21 cellular contexts compared by ENCODE assay signal in genomic region chrX:100911731-100912130, GRCh38. TPM values are rescaled to one million over a fixed set of nuclear protein-coding genes. Genes with fewer than 3 reads are reported as not detected.
"Had no signal": no experiment of that assay in that cellular context is flagged by ENCODE, and none has a peak within 500 bp of the region (broad histone marks: within the 10 kb centered on the region; RNA-seq: fewer than 3 reads in every experiment).

No MANE protein-coding gene starts in this region.

- H3K4me1 Mint-ChIP-seq: activated CD4-positive, alpha-beta T cell treated with anti-CD3 and anti-CD28 coated beads for 36 hours; activated naive CD8-positive, alpha-beta T cell treated with anti-CD3 and anti-CD28 coated beads, Interleukin-2, amount 10 ng/mL, durations not matched to agents 7 days and 5 days; stimulated activated effector memory CD8-positive, alpha-beta T cell treated with anti-CD3 and anti-CD28 coated beads, Interleukin-12 subunit alpha, Interleukin-12 subunit beta, amount 100 ng/mL, for 72 hours had no signal

- H3K36me3 ChIP-seq: cardiac muscle cell, neutrophil, right atrium auricular region, thyroid gland, uterus, WERI-Rb-1 had no signal

- H3K4me3 ChIP-seq: cardiac muscle cell, hepatocyte, lung, mucosa of descending colon, right atrium auricular region, skin epidermis, thyroid gland, uterus had no signal

- H3K9me3 ChIP-seq: mucosa of descending colon, neutrophil, right atrium auricular region, thyroid gland, uterus had no signal

- H3K27ac Mint-ChIP-seq: activated CD4-positive, alpha-beta T cell treated with anti-CD3 and anti-CD28 coated beads for 36 hours; activated CD8-positive, alpha-beta T cell treated with anti-CD3 and anti-CD28 coated beads for 36 hours; activated naive CD8-positive, alpha-beta T cell treated with anti-CD3 and anti-CD28 coated beads, Interleukin-2, amount 10 ng/mL, durations not matched to agents 7 days and 5 days; activated T-cell treated with anti-CD3 and anti-CD28 coated beads, Interleukin-2, amount 50 U/mL, for 72 hours; naive thymus-derived CD8-positive, alpha-beta T cell; stimulated activated effector memory CD8-positive, alpha-beta T cell treated with anti-CD3 and anti-CD28 coated beads, Interleukin-12 subunit alpha, Interleukin-12 subunit beta, amount 100 ng/mL, for 72 hours had no signal

- H3K4me3 Mint-ChIP-seq: activated CD4-positive, alpha-beta T cell treated with anti-CD3 and anti-CD28 coated beads for 36 hours; activated CD8-positive, alpha-beta T cell treated with anti-CD3 and anti-CD28 coated beads for 36 hours; activated naive CD8-positive, alpha-beta T cell treated with anti-CD3 and anti-CD28 coated beads, Interleukin-2, amount 10 ng/mL, durations not matched to agents 7 days and 5 days; activated T-cell treated with anti-CD3 and anti-CD28 coated beads, Interleukin-2, amount 50 U/mL, for 72 hours; naive thymus-derived CD8-positive, alpha-beta T cell; stimulated activated effector memory CD8-positive, alpha-beta T cell treated with anti-CD3 and anti-CD28 coated beads, Interleukin-12 subunit alpha, Interleukin-12 subunit beta, amount 100 ng/mL, for 72 hours had no signal

- DNase-seq: activated CD4-positive, alpha-beta T cell treated with anti-CD3 and anti-CD28 coated beads for 36 hours; activated CD8-positive, alpha-beta memory T cell treated with anti-CD3 and anti-CD28 coated beads, Interleukin-2, amount 50 U/mL, for 4 hours; activated CD8-positive, alpha-beta T cell treated with anti-CD3 and anti-CD28 coated beads for 36 hours; activated gamma-delta T cell treated with Interleukin-2 at 50 U/mL for 16 hours; activated naive CD8-positive, alpha-beta T cell treated with anti-CD3 and anti-CD28 coated beads, Interleukin-2, amount 10 ng/mL, durations not matched to agents 7 days and 5 days; activated T-cell treated with anti-CD3 and anti-CD28 coated beads, Interleukin-2, amount 50 U/mL, for 72 hours; anterior cingulate cortex; left cardiac atrium; mucosa of descending colon; naive thymus-derived CD8-positive, alpha-beta T cell; posterior cingulate gyrus; thyroid gland; uterus; WERI-Rb-1 had no signal

- H3K27me3 Mint-ChIP-seq: activated CD4-positive, alpha-beta T cell treated with anti-CD3 and anti-CD28 coated beads for 36 hours; activated CD8-positive, alpha-beta T cell treated with anti-CD3 and anti-CD28 coated beads for 36 hours; activated naive CD8-positive, alpha-beta T cell treated with anti-CD3 and anti-CD28 coated beads, Interleukin-2, amount 10 ng/mL, durations not matched to agents 7 days and 5 days; naive thymus-derived CD8-positive, alpha-beta T cell had no signal

- H3K9me3 Mint-ChIP-seq: activated CD8-positive, alpha-beta T cell treated with anti-CD3 and anti-CD28 coated beads for 36 hours; activated naive CD8-positive, alpha-beta T cell treated with anti-CD3 and anti-CD28 coated beads, Interleukin-2, amount 10 ng/mL, durations not matched to agents 7 days and 5 days; activated T-cell treated with anti-CD3 and anti-CD28 coated beads, Interleukin-2, amount 50 U/mL, for 72 hours; naive thymus-derived CD8-positive, alpha-beta T cell; stimulated activated effector memory CD8-positive, alpha-beta T cell treated with anti-CD3 and anti-CD28 coated beads, Interleukin-12 subunit alpha, Interleukin-12 subunit beta, amount 100 ng/mL, for 72 hours had no signal

- H3K36me3 Mint-ChIP-seq: activated naive CD8-positive, alpha-beta T cell treated with anti-CD3 and anti-CD28 coated beads, Interleukin-2, amount 10 ng/mL, durations not matched to agents 7 days and 5 days; stimulated activated effector memory CD8-positive, alpha-beta T cell treated with anti-CD3 and anti-CD28 coated beads, Interleukin-12 subunit alpha, Interleukin-12 subunit beta, amount 100 ng/mL, for 72 hours had no signal

- H3K4me1 ChIP-seq: right atrium auricular region, thyroid gland, uterus had no signal

- ATAC-seq: activated CD4-positive, alpha-beta T cell treated with anti-CD3 and anti-CD28 coated beads for 36 hours; activated CD8-positive, alpha-beta T cell treated with anti-CD3 and anti-CD28 coated beads for 36 hours; activated T-cell treated with anti-CD3 and anti-CD28 coated beads, Interleukin-2, amount 50 U/mL, for 72 hours; left cardiac atrium; mucosa of descending colon; naive thymus-derived CD8-positive, alpha-beta T cell; stimulated activated effector memory CD8-positive, alpha-beta T cell treated with anti-CD3 and anti-CD28 coated beads, Interleukin-12 subunit alpha, Interleukin-12 subunit beta, amount 100 ng/mL, for 72 hours had no signal

- H3K27ac ChIP-seq: cardiac muscle cell, hepatocyte, neutrophil, right atrium auricular region, skin epidermis, thyroid gland, uterus, WERI-Rb-1 had no signal

- H3K27me3 ChIP-seq: cardiac muscle cell, hepatocyte, neutrophil, right atrium auricular region, thyroid gland, uterus had no signal

RNA-seq across cellular contexts. Expression of gene XKRX, which starts 17.0 kb away (rescaled TPM):
- total RNA-seq: left cardiac atrium had no signal

RNA-seq across cellular contexts. Expression of gene NOX1, which starts 37.6 kb away (rescaled TPM):
- total RNA-seq: activated CD4-positive, alpha-beta T cell treated with anti-CD3 and anti-CD28 coated beads for 36 hours; activated CD8-positive, alpha-beta T cell treated with anti-CD3 and anti-CD28 coated beads for 36 hours; activated naive CD8-positive, alpha-beta T cell treated with anti-CD3 and anti-CD28 coated beads, Interleukin-2, amount 10 ng/mL, durations not matched to agents 7 days and 5 days; activated T-cell treated with anti-CD3 and anti-CD28 coated beads, Interleukin-2, amount 50 U/mL, for 72 hours; left cardiac atrium; naive thymus-derived CD8-positive, alpha-beta T cell; thyroid gland; uterus had no signal
- polyA plus RNA-seq: naive thymus-derived CD8-positive, alpha-beta T cell had no signal

RNA-seq across cellular contexts. Expression of gene ARL13A, which starts 57.8 kb away (rescaled TPM):
- total RNA-seq: activated CD4-positive, alpha-beta T cell treated with anti-CD3 and anti-CD28 coated beads for 36 hours; activated CD8-positive, alpha-beta T cell treated with anti-CD3 and anti-CD28 coated beads for 36 hours; activated naive CD8-positive, alpha-beta T cell treated with anti-CD3 and anti-CD28 coated beads, Interleukin-2, amount 10 ng/mL, durations not matched to agents 7 days and 5 days; activated T-cell treated with anti-CD3 and anti-CD28 coated beads, Interleukin-2, amount 50 U/mL, for 72 hours; hepatocyte; left cardiac atrium; lung; mucosa of descending colon; naive thymus-derived CD8-positive, alpha-beta T cell; right atrium auricular region; thyroid gland; uterus had no signal
- polyA plus RNA-seq: cardiac muscle cell; hepatocyte; lung; naive thymus-derived CD8-positive, alpha-beta T cell had no signal
